In genomic region chr3:113873293-113873692, GRCh38 we compare ENCODE assay signal across 22 cellular contexts. TPM values are rescaled to one million over a fixed set of nuclear protein-coding genes. Genes with fewer than 3 reads are reported as not detected.
DNase-seq lines count a peak whose midpoint lies in the region; ATAC-seq and TF ChIP-seq lines count a peak whose summit lies in the region.
"Had no signal": no experiment of that assay in that cellular context is flagged by ENCODE, and none has a peak within 500 bp of the region (broad histone marks: within the 10 kb centered on the region; RNA-seq: fewer than 3 reads in every experiment).

No MANE protein-coding gene starts in this region.

- intact Hi-C loops in Caco-2 (cut with micrococcal nuclease; ENCODE audit: unreplicated experiment) (no loop called here), tibial artery (cut with DNase I; ENCODE audit: low total_unique reads) (no loop called here), upper lobe of right lung (cut with DNase I) (no loop called here)

- no peaks in the 10 kb centered on the region for H3K36me3 ChIP-seq in Caco-2 (ENCODE audit: control insufficient read depth, insufficient read depth, low read length)
- H3K36me3 ChIP-seq in liver (ENCODE audit: control insufficient read depth in 4 of 4, insufficient read depth in 3 of 4, low read depth in 1 of 4, low read length in 3 of 4): no peaks in the 10 kb centered on the region
- H3K36me3 ChIP-seq in tibial artery: no peaks in the 10 kb centered on the region
- H3K36me3 ChIP-seq in upper lobe of right lung: no peaks in the 10 kb centered on the region
- H3K36me3 ChIP-seq: BLaER1 treated with 17β-estradiol and CSF1 and Interleukin-3, amounts not matched to agents 10 nM and 100 nM had no signal

- H3K27me3 ChIP-seq in Caco-2 (replicated peaks; ENCODE audit: control insufficient read depth, insufficient read depth, low read length): no peaks in the 10 kb centered on the region
- no peaks in the 10 kb centered on the region for H3K27me3 ChIP-seq in liver (ENCODE audit: control insufficient read depth in 4 of 4, insufficient read depth in 4 of 4, low read length in 3 of 4)
- no peaks in the 10 kb centered on the region for H3K27me3 ChIP-seq in tibial artery
- H3K27me3 ChIP-seq in upper lobe of right lung: no peaks in the 10 kb centered on the region
- H3K27me3 ChIP-seq: BLaER1 treated with 17β-estradiol and CSF1 and Interleukin-3, amounts not matched to agents 10 nM and 100 nM had no signal

- WGBS in liver: 47% methylated on average over 6 of the region's 6 CpGs

- H3K4me3 Mint-ChIP-seq in Caco-2 (ENCODE audit: unreplicated experiment) (peak overlapping the region; percentile 27), nephron (no peak overlapping the region)
- H3K4me3 Mint-ChIP-seq: B cell; CD4-positive, alpha-beta T cell; CD8-positive, alpha-beta T cell had no signal

- H3K9me3 Mint-ChIP-seq in Caco-2 (ENCODE audit: unreplicated experiment) (peaks cover 5% of the 10 kb centered on the region), nephron (peaks cover 3% of the 10 kb centered on the region)
- H3K9me3 Mint-ChIP-seq: CD8-positive, alpha-beta T cell had no signal

- BruUV-seq in Caco-2 (replicated peaks; lab: Mats Ljungman, UMichigan): no TSS peak

- CTCF ChIA-PET in Caco-2 (lab: Charles Lee): no interaction called here

- peaks cover 11% of the 10 kb centered on the region for H3K4me1 Mint-ChIP-seq in Caco-2 (ENCODE audit: low read depth, unreplicated experiment)
- H3K4me1 Mint-ChIP-seq in nephron: no peaks in the 10 kb centered on the region
- H3K4me1 Mint-ChIP-seq: B cell had no signal

- TF ChIP-seq RAD21 in liver (IDR thresholded peaks at IDR 0.05): no peak

- H3K27me3 Mint-ChIP-seq in Caco-2 (ENCODE audit: insufficient read depth, unreplicated experiment) (no peaks in the 10 kb centered on the region), nephron (ENCODE audit: low read depth) (no peaks in the 10 kb centered on the region)
- H3K27me3 Mint-ChIP-seq: B cell had no signal

- no peak overlapping the region for H3K27ac Mint-ChIP-seq in Caco-2 (ENCODE audit: unreplicated experiment)
- peak overlapping the region; percentile 87 to 98 (median 96) for H3K27ac Mint-ChIP-seq in nephron
- H3K27ac Mint-ChIP-seq: B cell; CD4-positive, alpha-beta T cell; CD8-positive, alpha-beta T cell had no signal

- no peaks in the 10 kb centered on the region for H3K36me3 Mint-ChIP-seq in Caco-2 (ENCODE audit: insufficient read depth, unreplicated experiment)
- peaks cover 12% of the 10 kb centered on the region for H3K36me3 Mint-ChIP-seq in nephron (ENCODE audit: low read depth)
- H3K36me3 Mint-ChIP-seq: CD8-positive, alpha-beta T cell had no signal

- peaks cover 17% of the 10 kb centered on the region for H3K4me1 ChIP-seq in Caco-2
- H3K4me1 ChIP-seq in liver (ENCODE audit: control insufficient read depth in 4 of 4, insufficient read depth in 4 of 4, low read length in 3 of 4): peaks cover 0 to 13% (median 6%) of the 10 kb centered on the region in 4 donors
- no peaks in the 10 kb centered on the region for H3K4me1 ChIP-seq in tibial artery
- no peaks in the 10 kb centered on the region for H3K4me1 ChIP-seq in upper lobe of right lung
- H3K4me1 ChIP-seq: BLaER1 treated with 17β-estradiol and CSF1 and Interleukin-3, amounts not matched to agents 10 nM and 100 nM had no signal

- peak overlapping the region; percentile 86 to 89 for H3K27ac ChIP-seq in liver (ENCODE audit: low read depth in 1 of 2, low read length in 2 of 2)
- H3K27ac ChIP-seq in tibial artery: no peak overlapping the region
- no peak overlapping the region for H3K27ac ChIP-seq in upper lobe of right lung
- H3K27ac ChIP-seq: 22Rv1; A549; BLaER1 treated with 17β-estradiol and CSF1 and Interleukin-3, amounts not matched to agents 10 nM and 100 nM; C4-2B had no signal

- no peak overlapping the region for H3K9ac ChIP-seq in liver (ENCODE audit: low read depth in 1 of 2, low read length in 2 of 2)
- H3K9ac ChIP-seq: BLaER1 treated with 17β-estradiol and CSF1 and Interleukin-3, amounts not matched to agents 10 nM and 100 nM had no signal

- ATAC-seq in left lobe of liver (peak; percentile 49), GM19023 (IDR thresholded peaks at IDR 0.05; ENCODE audit: unreplicated experiment) (no peak), upper lobe of right lung (no peak)
- ATAC-seq: A549; CD8-positive, alpha-beta T cell; GM12878 had no signal

- no peak overlapping the region for H3K4me3 ChIP-seq in Caco-2 (ENCODE audit: low read depth, low read length)
- no peak overlapping the region for H3K4me3 ChIP-seq in liver (ENCODE audit: low read depth in 1 of 3, low read length in 3 of 3)
- no peak overlapping the region for H3K4me3 ChIP-seq in tibial artery
- no peak overlapping the region for H3K4me3 ChIP-seq in upper lobe of right lung
- H3K4me3 ChIP-seq: A549; BLaER1 treated with 17β-estradiol and CSF1 and Interleukin-3, amounts not matched to agents 10 nM and 100 nM; GM12878 had no signal

- TF ChIP-seq CTCF in Caco-2 (IDR thresholded peaks at IDR 0.05; ENCODE audit: insufficient read depth in 1 of 2, low read depth in 1 of 2, low read length in 1 of 2, severe bottlenecking in 1 of 2, unreplicated experiment in 1 of 2): no peak
- no peak for TF ChIP-seq CTCF in liver (IDR thresholded peaks at IDR 0.05; ENCODE audit: low read depth, low read length, missing input control)
- no peak for TF ChIP-seq CTCF in nephron (IDR thresholded peaks at IDR 0.05; ENCODE audit: unreplicated experiment in 3 of 3)
- TF ChIP-seq CTCF in tibial artery (IDR thresholded peaks at IDR 0.05): no peak
- no peak for TF ChIP-seq CTCF in upper lobe of right lung (IDR thresholded peaks at IDR 0.05)

- POLR2A ChIA-PET in Caco-2 (lab: Charles Lee): no interaction called here

- DNase-seq in Caco-2: no peak
- DNase-seq in left lobe of liver (ENCODE audit: low spot score): no peak
- DNase-seq in tibial artery: no peak
- DNase-seq in upper lobe of right lung: no peak
- DNase-seq: AML-193; CD4-positive, alpha-beta T cell; CD8-positive, alpha-beta T cell; DMS 273 treated with DMSO at 0.1 percent for 48 hours; DMS153; DMS79; DND-41; EL; GDM1 had no signal

- H3K9me3 ChIP-seq in Caco-2: no peaks in the 10 kb centered on the region
- H3K9me3 ChIP-seq in liver (ENCODE audit: control insufficient read depth in 4 of 4, low read length in 3 of 4): no peaks in the 10 kb centered on the region
- no peaks in the 10 kb centered on the region for H3K9me3 ChIP-seq in tibial artery
- H3K9me3 ChIP-seq in upper lobe of right lung: no peaks in the 10 kb centered on the region
- H3K9me3 ChIP-seq: A549; BLaER1 treated with 17β-estradiol and CSF1 and Interleukin-3, amounts not matched to agents 10 nM and 100 nM had no signal

TF ChIP-seq in liver, 16 proteins besides CTCF, POLR2A, EP300 and RAD21 (continues in another document):
- TF ChIP-seq JUND (IDR thresholded peaks at IDR 0.05): no peak
- TF ChIP-seq RXRA (IDR thresholded peaks at IDR 0.05): no peak
- TF ChIP-seq GABPA (IDR thresholded peaks at IDR 0.05 in 1 of 2, conservative IDR thresholded peaks at IDR 0.05 in 1 of 2): no peak
- no peak for TF ChIP-seq MAX (IDR thresholded peaks at IDR 0.05)
- TF ChIP-seq SP1 (IDR thresholded peaks at IDR 0.05): no peak
- no peak for TF ChIP-seq TAF1 (conservative IDR thresholded peaks at IDR 0.05)
- no peak for TF ChIP-seq REST (IDR thresholded peaks at IDR 0.05)
- no peak for TF ChIP-seq EGR1 (IDR thresholded peaks at IDR 0.05; ENCODE audit: low read depth in 2 of 2)
- no peak for TF ChIP-seq FOXA2 (IDR thresholded peaks at IDR 0.05)
- no peak for TF ChIP-seq HNF4A (conservative IDR thresholded peaks at IDR 0.05)
- TF ChIP-seq NR2F2 (IDR thresholded peaks at IDR 0.05): no peak
- TF ChIP-seq ATF3 (IDR thresholded peaks at IDR 0.05): no peak
- no peak for TF ChIP-seq YY1 (IDR thresholded peaks at IDR 0.05)

RNA-seq across cellular contexts. Expression of gene GRAMD1C, which starts 34.7 kb away (rescaled TPM):
- total RNA-seq in Caco-2 (2022) (3.9 and 4.2 TPM in 2 replicates), left lobe of liver (16.5 TPM), liver (10 to 100 TPM in 1 of 2 donors, 1 to 10 TPM in 1; 2.3 to 17.0 TPM), upper lobe of right lung (6.4 TPM)
- 1 to 10 TPM; 4.6 to 7.9 TPM for polyA plus RNA-seq in liver

Comparison
In these comparisons a context has a peak if more than half of its experiments do, and no peak if none do; other contexts are left out.
1. H3K27ac ChIP-seq: peak in liver (2 of 2); none in tibial artery (0 of 2) and upper lobe of right lung (single experiment).